ENCODE assay signal across 1 cellular context in genomic region chr2:164792316-164793127, GRCh38.
TF ChIP-seq lines count a peak whose summit lies in the region.

No MANE protein-coding gene starts in this region.

TF ChIP-seq in WTC11, 78 proteins besides CTCF, POLR2A, EP300 and RAD21 (continued from another document):
- no peak for TF ChIP-seq ZNF281 (CRISPR knock-in tag; IDR thresholded peaks at IDR 0.05)
- TF ChIP-seq ZNF416 (CRISPR knock-in tag; IDR thresholded peaks at IDR 0.05), result no peak
- TF ChIP-seq PRDM15 (CRISPR knock-in tag; IDR thresholded peaks at IDR 0.05), result no peak
